In the genomic region with DNA sequence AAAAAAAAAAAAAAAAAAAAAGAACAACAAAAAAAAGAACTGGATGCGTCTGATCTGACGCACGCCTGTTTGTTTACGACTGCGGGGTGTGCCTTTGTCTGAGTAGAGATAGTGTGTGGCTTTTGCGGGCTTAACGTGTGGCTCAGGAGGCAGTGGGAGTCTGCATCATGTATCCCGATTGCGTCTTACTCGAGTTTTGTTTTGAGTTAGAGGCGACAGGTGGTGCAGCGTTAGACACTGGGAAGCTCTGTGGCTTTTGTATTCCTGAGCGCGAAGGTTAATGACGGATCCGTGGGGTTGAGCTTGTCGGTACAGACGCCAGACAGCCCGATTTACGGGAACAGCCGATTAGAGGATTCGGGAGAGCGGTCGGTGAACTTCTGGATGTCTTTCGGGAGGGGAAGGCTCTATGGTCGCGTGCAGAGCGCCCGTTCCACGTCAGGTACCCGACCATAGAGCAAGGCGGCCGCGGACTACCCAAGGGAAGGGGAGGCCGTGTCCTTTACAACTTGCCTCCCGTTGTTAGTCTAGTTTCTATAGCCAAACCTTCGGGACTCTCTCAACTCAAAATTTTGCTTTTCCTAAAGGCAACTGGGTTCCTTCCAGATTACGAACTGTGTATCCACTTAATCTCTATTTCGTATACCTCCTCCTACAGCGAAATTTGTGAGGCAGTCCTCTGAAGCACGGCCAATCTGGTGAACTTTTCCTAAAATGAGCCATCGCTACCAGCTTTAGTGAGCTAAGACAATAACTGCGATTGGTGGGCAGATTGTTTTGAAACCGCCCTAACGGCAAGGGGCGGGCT, we compare ENCODE assay signal across 8 cellular contexts. TPM values are rescaled to one million over a fixed set of nuclear protein-coding genes. Genes with fewer than 3 reads are reported as not detected.
DNase-seq lines count a peak whose midpoint lies in the region; ATAC-seq and TF ChIP-seq lines count a peak whose summit lies in the region.

No MANE protein-coding gene starts in this region.

- no peaks in the 10 kb centered on the region for H3K27me3 Mint-ChIP-seq in natural killer cell (ENCODE audit: low read depth in 2 of 2)

- H3K4me3 ChIP-seq in epithelial cell of proximal tubule (ENCODE audit: low read depth, low read length): peak overlapping the region; percentile 81

- intact Hi-C loops in natural killer cell (cut with micrococcal nuclease): loop anchor here (1.0 to 5.0 kb wide), 8 partner anchors 39 to 797 kb away; partner anchors contain the start of gene B9D2

- TF ChIP-seq CTCF in epithelial cell of proximal tubule (conservative IDR thresholded peaks at IDR 0.05; ENCODE audit: low read depth, low read length) (no peak), natural killer cell (IDR thresholded peaks at IDR 0.05) (no peak)

- no peaks in the 10 kb centered on the region for H3K36me3 Mint-ChIP-seq in natural killer cell

- peak overlapping the region; percentile 91 for H3K4me3 Mint-ChIP-seq in natural killer cell

- H3K9me3 Mint-ChIP-seq in natural killer cell: no peaks in the 10 kb centered on the region

- ATAC-seq in HG03064 (IDR thresholded peaks at IDR 0.05; ENCODE audit: low read depth, unreplicated experiment) (peak; percentile 12), natural killer cell (peak; percentile 22 to 53 (median 41))

- H3K4me1 Mint-ChIP-seq in natural killer cell: peaks cover 61 to 66% of the 10 kb centered on the region in 2 donors

- DNase-seq in NCI-H2081 (lab: John Stamatoyannopoulos, UW) (peak; percentile 66 to 73), NCI-H2081 treated with DMSO at 0.1 percent for 48 hours (lab: John Stamatoyannopoulos, UW) (no peak), activated T-cell treated with anti-CD3 and anti-CD28 coated beads for 4 hours (peak; percentile 62), epithelial cell of proximal tubule (ENCODE audit: low read depth) (peak; percentile 10), natural killer cell (peak; percentile 85)
- DNase-seq in NK-92 treated with Interleukin-12 subunit alpha and Interleukin-12 subunit beta, amount 100 ng/mL, for 24 hours (lab: John Stamatoyannopoulos, UW): peak; percentile 60
- DNase-seq in stimulated activated naive CD4-positive, alpha-beta T cell (lab: John Stamatoyannopoulos, UW): peak; percentile 83 to 97 (median 93)

- H3K27ac Mint-ChIP-seq in natural killer cell: peak overlapping the region; percentile 96 to 100

RNA-seq across cellular contexts. Expression of gene HNRNPUL1, which starts 0.9 kb away (rescaled TPM):
- total RNA-seq in epithelial cell of proximal tubule (154 and 177 TPM in 2 replicates), natural killer cell (100 to 1,000 TPM; 279 to 360 (median 315) TPM)

RNA-seq across cellular contexts. Expression of gene AXL, which starts 44.2 kb away (rescaled TPM):
- total RNA-seq in epithelial cell of proximal tubule (206 and 343 TPM in 2 replicates), natural killer cell (under 1 TPM in 2 of 3 donors, not detected in 1; 0.16 to 0.70 TPM)

RNA-seq across cellular contexts. Expression of gene CCDC97, which starts 46.7 kb away (rescaled TPM):
- total RNA-seq in epithelial cell of proximal tubule (11.4 and 11.6 TPM in 2 replicates), natural killer cell (10 to 100 TPM; 41.1 to 44.3 (median 44.0) TPM)

Comparison
In these comparisons a context has a peak if more than half of its experiments do, and no peak if none do; other contexts are left out.
1. RNA of gene AXL, which starts 44.2 kb away (total RNA-seq): 206 to 343 TPM in epithelial cell of proximal tubule; 0.16 to 0.70 TPM in natural killer cell; every median in the first group is over 100 times any median in the second.